2 cellular contexts compared by ENCODE assay signal in genomic region chr19:6498294-6499036, GRCh38.
TF ChIP-seq lines count a peak whose summit lies in the region.

No MANE protein-coding gene starts in this region.

TF ChIP-seq in A549, 52 proteins besides CTCF, POLR2A, EP300 and RAD21:
- TF ChIP-seq CBX2 (IDR thresholded peaks at IDR 0.05; ENCODE audit: borderline replicate concordance, low read depth) (no peak), ZFP36 (IDR thresholded peaks at IDR 0.05; ENCODE audit: borderline replicate concordance, partially characterized antibody) (peak; percentile 10)

TF ChIP-seq in K562, 482 proteins besides CTCF, POLR2A, EP300 and RAD21:
- TF ChIP-seq RBM25 (IDR thresholded peaks at IDR 0.05; ENCODE audit: low read depth, low read length, severe bottlenecking) (peak; percentile 41), PREB (CRISPR knock-in tag; IDR thresholded peaks at IDR 0.05) (no peak), MBD1 (CRISPR knock-in tag; IDR thresholded peaks at IDR 0.05) (no peak), RCOR1 (IDR thresholded peaks at IDR 0.05; ENCODE audit: borderline replicate concordance in 1 of 2, low read depth in 2 of 2, low read length in 2 of 2) (0 out of 4 replicates have a peak, but pooled peaks of 1 of the 2 experiments have one; percentile 18), YBX1 (IDR thresholded peaks at IDR 0.05) (no peak), SPI1 (IDR thresholded peaks at IDR 0.05; ENCODE audit: borderline replicate concordance, low read depth, low read length) (peak; percentile 83), ZNF609 (CRISPR knock-in tag; IDR thresholded peaks at IDR 0.05; ENCODE audit: borderline replicate concordance) (no peak), TOE1 (IDR thresholded peaks at IDR 0.05; ENCODE audit: borderline replicate concordance) (no peak), TOE1 (CRISPR knock-in tag; IDR thresholded peaks at IDR 0.05; ENCODE audit: borderline replicate concordance, low read depth) (no peak), ZNF778 (CRISPR knock-in tag; IDR thresholded peaks at IDR 0.05) (no peak), BCOR (IDR thresholded peaks at IDR 0.05) (peak; percentile 82), VEZF1 (CRISPR knock-in tag; IDR thresholded peaks at IDR 0.05) (peak; percentile 34; the same call in 1 of the 2 replicates), L3MBTL2 (IDR thresholded peaks at IDR 0.05) (no peak), ZBTB12 (CRISPR knock-in tag; IDR thresholded peaks at IDR 0.05) (no peak), ADNP (tag; IDR thresholded peaks at IDR 0.05) (peak; percentile 61; the same call in 1 of the 2 replicates), SMAD4 (CRISPR knock-in tag; conservative IDR thresholded peaks at IDR 0.05) (no peak), ETS2 (tag; IDR thresholded peaks at IDR 0.05; ENCODE audit: borderline replicate concordance, poor library complexity, severe bottlenecking) (no peak), ESRRA (IDR thresholded peaks at IDR 0.05; ENCODE audit: borderline replicate concordance, low read depth) (peak; percentile 51; the same call in 1 of the 2 replicates), ZNF785 (CRISPR knock-in tag; IDR thresholded peaks at IDR 0.05) (no peak), FOXA3 (CRISPR knock-in tag; conservative IDR thresholded peaks at IDR 0.05 in 1 of 2, IDR thresholded peaks at IDR 0.05 in 1 of 2) (no peak), KDM1A (IDR thresholded peaks at IDR 0.05) (peak in 1 of 2 experiments; percentile 56; a peak in 3 of 4 replicates), HDAC2 (IDR thresholded peaks at IDR 0.05) (peak; percentile 26; the same call in 1 of the 2 replicates), ZNF408 (CRISPR knock-in tag; IDR thresholded peaks at IDR 0.05; ENCODE audit: low read depth) (no peak), RFX1 (IDR thresholded peaks at IDR 0.05) (no peak), ZFP36 (IDR thresholded peaks at IDR 0.05; ENCODE audit: low read depth, low read length, partially characterized antibody) (peak; percentile 71), CHD4 (IDR thresholded peaks at IDR 0.05; ENCODE audit: insufficient read depth, insufficient replicate concordance, low read depth, low read length, poor library complexity, severe bottlenecking) (peak; percentile 42), FOXJ3 (CRISPR knock-in tag; IDR thresholded peaks at IDR 0.05) (no peak)
